Comparison of ENCODE assay signal across 10 cellular contexts in the genomic region with DNA sequence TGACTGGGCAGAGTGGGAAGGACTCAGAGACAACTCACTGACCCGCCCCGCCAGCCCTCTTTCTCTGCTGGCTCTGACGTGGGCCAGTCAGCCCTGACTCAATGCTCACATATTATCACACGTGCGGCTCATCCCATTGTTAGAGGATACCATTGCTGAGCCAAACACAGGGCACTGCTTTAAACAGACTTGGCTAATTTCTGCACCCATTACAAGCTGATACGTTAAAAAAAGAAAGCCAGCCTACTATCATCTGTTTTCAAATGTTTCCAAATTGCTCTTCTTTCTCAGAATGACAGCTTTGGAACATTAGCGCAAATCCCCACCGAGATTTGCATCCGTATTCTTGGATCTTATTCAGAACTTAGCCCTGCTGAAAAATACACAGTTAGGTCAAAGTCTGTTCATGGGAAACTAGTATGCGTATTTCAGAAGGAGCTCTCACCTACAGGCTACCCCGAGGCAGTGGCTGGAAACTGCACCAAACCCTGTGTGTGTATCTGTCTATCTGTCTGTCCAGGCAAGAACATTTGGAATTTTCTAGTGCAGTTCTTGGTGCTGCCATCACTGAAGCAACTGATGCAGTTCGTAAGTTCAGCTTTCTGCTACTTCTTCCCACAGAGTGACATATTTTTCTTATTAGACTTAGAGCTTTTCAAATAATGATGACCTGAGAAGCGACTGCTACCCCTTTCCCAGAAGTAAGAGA. TPM values are rescaled to one million over a fixed set of nuclear protein-coding genes. Genes with fewer than 3 reads are reported as not detected.
DNase-seq lines count a peak whose midpoint lies in the region; ATAC-seq and TF ChIP-seq lines count a peak whose summit lies in the region.
"Had no signal": no experiment of that assay in that cellular context is flagged by ENCODE, and none has a peak within 500 bp of the region (broad histone marks: within the 10 kb centered on the region; RNA-seq: fewer than 3 reads in every experiment).

No MANE protein-coding gene starts in this region.

- ATAC-seq in heart right ventricle (peak in 5 of 8 donors; percentile 12 to 50 (median 30)), HG03520 (IDR thresholded peaks at IDR 0.05; ENCODE audit: unreplicated experiment) (no peak), GM18873 (IDR thresholded peaks at IDR 0.05; ENCODE audit: low FRiP score, unreplicated experiment) (no peak)

- H3K27me3 Mint-ChIP-seq in brain, result peaks cover 3% of the 10 kb centered on the region
- H3K27me3 Mint-ChIP-seq: dendritic cell treated with granulocyte-macrophage colony-stimulating factor and Interleukin-4, amounts not matched to agents 40 ng/mL and 50 ng/mL, for 4 days had no signal

- peak overlapping the region in 2 of 10 donors; percentile 4 to 18 for H3K4me3 ChIP-seq in heart right ventricle

- 58 to 59% methylated on average over 13 of the region's 13 CpGs for WGBS in heart right ventricle, 2 donors

- H3K9me3 Mint-ChIP-seq in brain, result peaks cover 6 to 27% (median 16%) of the 10 kb centered on the region in 5 experiments
- H3K9me3 Mint-ChIP-seq: dendritic cell treated with granulocyte-macrophage colony-stimulating factor and Interleukin-4, amounts not matched to agents 40 ng/mL and 50 ng/mL, for 4 days had no signal

- H3K9me3 ChIP-seq in heart right ventricle, result no peaks in the 10 kb centered on the region

- DNase-seq in ELR (ENCODE audit: low read depth) (peak; percentile 76), heart right ventricle (peak in 1 of 2 donors; percentile 59), posterior vena cava (ENCODE audit: low spot score) (peak; percentile 84), NCI-H187 treated with DMSO at 0.1 percent for 48 hours (lab: John Stamatoyannopoulos, UW) (no peak)
- no peak for DNase-seq in stimulated activated naive CD4-positive, alpha-beta T cell (lab: John Stamatoyannopoulos, UW)
- DNase-seq: SHP77 treated with DMSO at 0.1 percent for 48 hours had no signal

- intact Hi-C loops in heart right ventricle (cut with DNase I), result loop anchor here in 1 of 10 donors (5.0 kb wide), 1 partner anchor 69 kb away; no protein-coding TSS in a partner anchor
- intact Hi-C loops in posterior vena cava (cut with DNase I), result no loop called here

- H3K27ac Mint-ChIP-seq in brain, result peak overlapping the region; percentile 33 to 90 (median 74)
- H3K27ac Mint-ChIP-seq: dendritic cell treated with granulocyte-macrophage colony-stimulating factor and Interleukin-4, amounts not matched to agents 40 ng/mL and 50 ng/mL, for 4 days had no signal

- H3K27me3 ChIP-seq in heart right ventricle, result no peaks in the 10 kb centered on the region

- peaks cover 0 to 9% (median 0%) of the 10 kb centered on the region in 9 donors for H3K36me3 ChIP-seq in heart right ventricle

- TF ChIP-seq CTCF in brain (conservative IDR thresholded peaks at IDR 0.05) (no peak), heart right ventricle (IDR thresholded peaks at IDR 0.05) (no peak)

- H3K4me1 Mint-ChIP-seq in brain, result peaks cover 60% of the 10 kb centered on the region

- H3K4me1 ChIP-seq in heart right ventricle, result peaks cover 10 to 60% (median 50%) of the 10 kb centered on the region in 9 donors

- peak overlapping the region in 4 of 5 experiments; percentile 3 to 69 (median 22) for H3K4me3 Mint-ChIP-seq in brain
- H3K4me3 Mint-ChIP-seq: dendritic cell treated with granulocyte-macrophage colony-stimulating factor and Interleukin-4, amounts not matched to agents 40 ng/mL and 50 ng/mL, for 4 days had no signal

- peak overlapping the region; percentile 7 to 87 (median 76) for H3K27ac ChIP-seq in heart right ventricle

- H3K36me3 Mint-ChIP-seq in brain, result peaks cover 48% of the 10 kb centered on the region

RNA-seq across cellular contexts. Expression of gene RAMACL, which starts 32.8 kb away (rescaled TPM):
- polyA plus RNA-seq in brain (ENCODE audit: insufficient read depth, low read depth, low replicate concordance) (not detected), heart right ventricle (under 1 TPM; 0.20 to 0.29 TPM)
- total RNA-seq in heart right ventricle (1 to 10 TPM in 4 of 10 donors, under 1 TPM in 6; 0.25 to 2.4 (median 0.74) TPM), posterior vena cava (1 to 10 TPM; 1.7 to 2.7 TPM)

Comparison
In these comparisons a context has a peak if more than half of its experiments do, and no peak if none do; other contexts are left out.
1. DNase-seq: peak in ELR (single experiment) and posterior vena cava (single experiment); none in stimulated activated naive CD4-positive, alpha-beta T cell (0 of 6) and NCI-H187 treated with DMSO at 0.1 percent for 48 hours (single experiment).
2. ATAC-seq: peak in heart right ventricle (5 of 8); none in HG03520 (single experiment) and GM18873 (single experiment).